In genomic region chr16:80231888-80232287, GRCh38 we compare ENCODE assay signal across 1 cellular context.
TF ChIP-seq lines count a peak whose summit lies in the region.

No MANE protein-coding gene starts in this region.

TF ChIP-seq in WTC11, 78 proteins besides CTCF, POLR2A, EP300 and RAD21 (continued from another document):
- TF ChIP-seq PRDM15 (CRISPR knock-in tag; IDR thresholded peaks at IDR 0.05) (no peak), PRRX2 (CRISPR knock-in tag; IDR thresholded peaks at IDR 0.05) (no peak)
TF ChIP-seq in WTC11: peak in this region for 0.
